15 cellular contexts compared by ENCODE assay signal in genomic region chr1:6249732-6250689, GRCh38. TPM values are rescaled to one million over a fixed set of nuclear protein-coding genes. Genes with fewer than 3 reads are reported as not detected.
DNase-seq lines count a peak whose midpoint lies in the region; ATAC-seq, FAIRE-seq and TF ChIP-seq lines count a peak whose summit lies in the region.
"Had no signal": no experiment of that assay in that cellular context is flagged by ENCODE, and none has a peak within 500 bp of the region (broad histone marks: within the 10 kb centered on the region; RNA-seq: fewer than 3 reads in every experiment).

No MANE protein-coding gene starts in this region.

- H3K27me3 ChIP-seq in Caco-2 (replicated peaks; ENCODE audit: control insufficient read depth, insufficient read depth, low read length) (no peaks in the 10 kb centered on the region), HCT116 (ENCODE audit: insufficient read depth, low read length) (no peaks in the 10 kb centered on the region), endothelial cell of umbilical vein (ENCODE audit: control insufficient read depth in 2 of 2, insufficient read depth in 2 of 2, low read length in 2 of 2) (peaks cover 3 to 10% of the 10 kb centered on the region in 2 experiments)

- H3K9ac ChIP-seq in HCT116 (ENCODE audit: low read length): no peak overlapping the region
- H3K9ac ChIP-seq in endothelial cell of umbilical vein (replicated peaks; ENCODE audit: extremely low read depth, insufficient read depth, low read length): no peak overlapping the region

- TF ChIP-seq CTCF in Caco-2 (IDR thresholded peaks at IDR 0.05; ENCODE audit: insufficient read depth in 1 of 2, low read depth in 1 of 2, low read length in 1 of 2, severe bottlenecking in 1 of 2, unreplicated experiment in 1 of 2): no peak
- TF ChIP-seq CTCF in HCT116 (IDR thresholded peaks at IDR 0.05 in 2 of 3, conservative IDR thresholded peaks at IDR 0.05 in 1 of 3; ENCODE audit: borderline replicate concordance in 1 of 3, insufficient read depth in 1 of 3, low read depth in 2 of 3, low read length in 2 of 3): no peak
- no peak for TF ChIP-seq CTCF in endothelial cell of umbilical vein (IDR thresholded peaks at IDR 0.05; ENCODE audit: extremely low read depth in 1 of 2, insufficient read depth in 1 of 2, low read depth in 1 of 2, low read length in 2 of 2)
- no peak for TF ChIP-seq CTCF in nephron progenitor cell (IDR thresholded peaks at IDR 0.05)

- DNase-seq in Caco-2: no peak
- no peak for DNase-seq in HCT116 (ENCODE audit: low read depth, low spot score)
- no peak for DNase-seq in endothelial cell of umbilical vein (ENCODE audit: low read depth, low spot score)
- DNase-seq in nephron progenitor cell: no peak
- no peak for DNase-seq in activated CD4-positive, alpha-beta T cell treated with anti-CD3 and anti-CD28 coated beads, Interleukin-2, amount 50 U/mL, for 4 hours
- DNase-seq in T1000 (lab: John Stamatoyannopoulos, UW): no peak
- no peak for DNase-seq in NCI-H128 (lab: John Stamatoyannopoulos, UW; ENCODE audit: unreplicated experiment)
- DNase-seq in germinal center (ENCODE audit: low spot score): no peak
- DNase-seq: activated CD4-positive, alpha-beta memory T cell treated with anti-CD3 and anti-CD28 coated beads, Interleukin-2, amount 10 ng/mL, durations not matched to agents 7 days and 5 days; amygdala had no signal

- H3K4me1 Mint-ChIP-seq in Caco-2 (ENCODE audit: low read depth, unreplicated experiment): no peaks in the 10 kb centered on the region
- H3K4me1 Mint-ChIP-seq in nephron progenitor cell: peaks cover 5% of the 10 kb centered on the region

- H4K20me1 ChIP-seq in HCT116 (ENCODE audit: insufficient read depth) (no peaks in the 10 kb centered on the region), endothelial cell of umbilical vein (replicated peaks; ENCODE audit: control insufficient read depth, extremely low read depth, insufficient read depth, low read length) (no peaks in the 10 kb centered on the region)

- ATAC-seq in HCT116: no peak
- ATAC-seq: gastroesophageal sphincter had no signal

- H3K9me3 Mint-ChIP-seq in Caco-2 (ENCODE audit: unreplicated experiment) (no peaks in the 10 kb centered on the region), nephron progenitor cell (no peaks in the 10 kb centered on the region)
- H3K9me3 Mint-ChIP-seq: activated CD4-positive, alpha-beta memory T cell treated with anti-CD3 and anti-CD28 coated beads, Interleukin-2, amount 10 ng/mL, durations not matched to agents 7 days and 5 days had no signal

- no peak overlapping the region for H2AFZ ChIP-seq in HCT116 (ENCODE audit: low read depth, low read length, poor library complexity, severe bottlenecking)
- no peak overlapping the region for H2AFZ ChIP-seq in endothelial cell of umbilical vein (ENCODE audit: low read depth, low read length)

- peak overlapping the region; percentile 22 for H3K4me3 ChIP-seq in Caco-2 (ENCODE audit: low read depth, low read length)
- peak overlapping the region; percentile 17 to 23; a peak in 2 of 4 replicates for H3K4me3 ChIP-seq in HCT116 (replicated peaks in 1 of 2; ENCODE audit: low read depth in 1 of 2, low read length in 2 of 2)
- H3K4me3 ChIP-seq in endothelial cell of umbilical vein (replicated peaks in 1 of 3; ENCODE audit: insufficient read depth in 1 of 3, low read depth in 1 of 3, low read length in 3 of 3): no peak overlapping the region

- dilution Hi-C loops in endothelial cell of umbilical vein (cut with MboI; ENCODE audit: extremely low pct_ligation_motif_present, low sequenced_read_pairs): no loop called here

- no peak for TF ChIP-seq RAD21 in HCT116 (IDR thresholded peaks at IDR 0.05; ENCODE audit: low read depth)

- POLR2A ChIA-PET in Caco-2 (lab: Charles Lee): no interaction called here
- POLR2A ChIA-PET in HCT116 (lab: Charles Lee): no interaction called here
- POLR2A ChIA-PET in endothelial cell of umbilical vein (lab: Charles Lee): no interaction called here

- H3K4me1 ChIP-seq in Caco-2 (0 out of 2 replicates have a peak, but pooled peaks cover 10% of the 10 kb centered on the region), HCT116 (ENCODE audit: control insufficient read depth in 1 of 2, insufficient read depth in 2 of 2, low read length in 2 of 2) (peaks cover 17 to 34% of the 10 kb centered on the region in 2 experiments; a peak in 3 of 4 replicates), endothelial cell of umbilical vein (ENCODE audit: control insufficient read depth, extremely low read depth, insufficient read depth, low read length) (peaks cover 5% of the 10 kb centered on the region)

- CTCF ChIA-PET in Caco-2 (lab: Charles Lee): interaction anchor here (0.6 to 1.1 kb wide), 3 partner anchors 11 to 215 kb away, joined by 3 to 4 read pairs (median 3); no protein-coding TSS in a partner anchor
- CTCF ChIA-PET in HCT116 (lab: Charles Lee): interaction anchor here (0.7 to 1.5 kb wide), 3 partner anchors 9 to 173 kb away, joined by 3 to 5 read pairs (median 4); partner anchors contain the start of gene ACOT7
- CTCF ChIA-PET in endothelial cell of umbilical vein (lab: Charles Lee): interaction anchor here (0.9 to 7.8 kb wide), 4 partner anchors 10 to 155 kb away, joined by 3 to 208 read pairs (median 22); partner anchors contain the start of gene GPR153

- BruUV-seq in Caco-2 (replicated peaks; lab: Mats Ljungman, UMichigan): no TSS peak
- no TSS peak for BruUV-seq in HCT116 (replicated peaks; lab: Mats Ljungman, UMichigan)
- BruUV-seq in endothelial cell of umbilical vein (replicated peaks; lab: Mats Ljungman, UMichigan): no TSS peak

- RAD21 ChIA-PET in HCT116 (lab: Charles Lee; ENCODE audit: low non-redundant PET in 1 of 2, low total read pairs in 2 of 2, uncharacterized antibody in 2 of 2, unreplicated experiment in 2 of 2): no interaction called here

- H3K36me3 ChIP-seq in Caco-2 (ENCODE audit: control insufficient read depth, insufficient read depth, low read length): no peaks in the 10 kb centered on the region
- H3K36me3 ChIP-seq in HCT116 (ENCODE audit: control insufficient read depth in 1 of 2, insufficient read depth in 2 of 2, low read length in 2 of 2): no peaks in the 10 kb centered on the region
- H3K36me3 ChIP-seq in endothelial cell of umbilical vein (ENCODE audit: control insufficient read depth in 2 of 2, extremely low read depth in 1 of 2, insufficient read depth in 2 of 2, low read length in 2 of 2): no peaks in the 10 kb centered on the region

- no peak for FAIRE-seq in endothelial cell of umbilical vein (lab: Jason Lieb, UNC)
- FAIRE-seq: GM12891 had no signal

- H3K4me2 ChIP-seq in HCT116 (ENCODE audit: low read length) (peak overlapping the region; percentile 55), endothelial cell of umbilical vein (ENCODE audit: insufficient read depth, low read length) (no peak overlapping the region)

- H3K27ac ChIP-seq in HCT116 (ENCODE audit: low read depth, low read length) (no peak overlapping the region; the same call in 1 of the 2 replicates), endothelial cell of umbilical vein (ENCODE audit: insufficient read depth, low read depth, low read length) (no peak overlapping the region)
- H3K27ac ChIP-seq: gastroesophageal sphincter had no signal

- TF ChIP-seq POLR2A in HCT116 (IDR thresholded peaks at IDR 0.05; ENCODE audit: borderline replicate concordance, extremely low read depth, insufficient read depth, insufficient read length): no peak
- TF ChIP-seq POLR2A in endothelial cell of umbilical vein (IDR thresholded peaks at IDR 0.05; ENCODE audit: low read depth, low read length): no peak

- H3K9me3 ChIP-seq in Caco-2 (no peaks in the 10 kb centered on the region), HCT116 (ENCODE audit: control insufficient read depth in 1 of 2, insufficient read depth in 1 of 2, low read depth in 1 of 2, low read length in 2 of 2) (no peaks in the 10 kb centered on the region), endothelial cell of umbilical vein (replicated peaks; ENCODE audit: control insufficient read depth, insufficient read depth, low read length) (no peaks in the 10 kb centered on the region)
- H3K9me3 ChIP-seq: gastroesophageal sphincter had no signal

- H3K79me2 ChIP-seq in HCT116 (ENCODE audit: insufficient read depth, low read length) (no peaks in the 10 kb centered on the region), endothelial cell of umbilical vein (ENCODE audit: control insufficient read depth, insufficient read depth, low read length) (no peaks in the 10 kb centered on the region)

- H3K4me3 Mint-ChIP-seq in Caco-2 (ENCODE audit: unreplicated experiment) (no peak overlapping the region), nephron progenitor cell (peak overlapping the region; percentile 28)
- H3K4me3 Mint-ChIP-seq: activated CD4-positive, alpha-beta memory T cell treated with anti-CD3 and anti-CD28 coated beads, Interleukin-2, amount 10 ng/mL, durations not matched to agents 7 days and 5 days had no signal

- H3K27ac Mint-ChIP-seq in Caco-2 (ENCODE audit: unreplicated experiment): no peak overlapping the region
- no peak overlapping the region for H3K27ac Mint-ChIP-seq in nephron progenitor cell
- H3K27ac Mint-ChIP-seq: activated CD4-positive, alpha-beta memory T cell treated with anti-CD3 and anti-CD28 coated beads, Interleukin-2, amount 10 ng/mL, durations not matched to agents 7 days and 5 days had no signal

- intact Hi-C loops in Caco-2 (cut with micrococcal nuclease; ENCODE audit: unreplicated experiment) (loop anchor here (5.0 kb wide), 1 partner anchor 242 kb away; the partner anchor contains the start of gene PLEKHG5), HCT116 (cut with micrococcal nuclease) (loop anchor here (5.0 kb wide), 1 partner anchor 957 kb away; no protein-coding TSS in a partner anchor), endothelial cell of umbilical vein (cut with micrococcal nuclease) (no loop called here)

- no peaks in the 10 kb centered on the region for H3K9me2 ChIP-seq in HCT116 (ENCODE audit: insufficient read depth)

- no peaks in the 10 kb centered on the region for H3K27me3 Mint-ChIP-seq in Caco-2 (ENCODE audit: insufficient read depth, unreplicated experiment)
- peaks cover 78% of the 10 kb centered on the region for H3K27me3 Mint-ChIP-seq in nephron progenitor cell (ENCODE audit: low read depth, poor library complexity)

- H3K9me1 ChIP-seq in endothelial cell of umbilical vein (replicated peaks; ENCODE audit: control insufficient read depth, extremely low read depth, insufficient read depth, low read length): no peaks in the 10 kb centered on the region

- H3K36me3 Mint-ChIP-seq in Caco-2 (ENCODE audit: insufficient read depth, unreplicated experiment): peaks cover 5% of the 10 kb centered on the region
- no peaks in the 10 kb centered on the region for H3K36me3 Mint-ChIP-seq in nephron progenitor cell (ENCODE audit: low read depth)

RNA-seq across cellular contexts. Expression of gene HES3, which starts 6.0 kb away (rescaled TPM):
- total RNA-seq in Caco-2 (2022) (not detected in 2 replicates), HCT116 (2021; ENCODE audit: unreplicated experiment) (not detected), endothelial cell of umbilical vein (not detected in 2 replicates)
- not detected in 2 replicates for polyA plus RNA-seq in HCT116 (2012)
- not detected in 2 replicates for polyA plus RNA-seq in endothelial cell of umbilical vein
- not detected in 2 replicates for polyA plus RNA-seq in endothelial cell of umbilical vein (2011; cell fraction: cytosol; rRNA removed)
- not detected in 2 replicates for polyA plus RNA-seq in endothelial cell of umbilical vein (2011; cell fraction: nucleus; rRNA removed)
- polyA plus RNA-seq in endothelial cell of umbilical vein (2012): not detected in 2 replicates
- not detected in 2 replicates for polyA minus RNA-seq in endothelial cell of umbilical vein
- polyA minus RNA-seq in endothelial cell of umbilical vein (2011; cell fraction: cytosol; rRNA and poly(A)+ RNA removed): not detected
- not detected in 2 replicates for polyA minus RNA-seq in endothelial cell of umbilical vein (2011; cell fraction: nucleus; rRNA and poly(A)+ RNA removed)
- total RNA-seq: activated CD4-positive, alpha-beta memory T cell treated with anti-CD3 and anti-CD28 coated beads, Interleukin-2, amount 10 ng/mL, durations not matched to agents 7 days and 5 days; cerebellum; gastroesophageal sphincter; LHCN-M2; myocyte had no signal

RNA-seq across cellular contexts. Expression of gene GPR153, which starts 10.9 kb away (rescaled TPM):
- total RNA-seq in Caco-2 (2022) (2.7 and 3.2 TPM in 2 replicates), HCT116 (2021; ENCODE audit: unreplicated experiment) (6.1 TPM), endothelial cell of umbilical vein (2.8 and 3.1 TPM in 2 replicates)
- polyA plus RNA-seq in HCT116 (2012): 3.6 and 3.9 TPM in 2 replicates
- polyA plus RNA-seq in endothelial cell of umbilical vein: 3.9 and 4.0 TPM in 2 replicates
- polyA plus RNA-seq in endothelial cell of umbilical vein (2011; cell fraction: cytosol; rRNA removed): 2.0 and 2.5 TPM in 2 replicates
- polyA plus RNA-seq in endothelial cell of umbilical vein (2011; cell fraction: nucleus; rRNA removed): 4.2 and 4.4 TPM in 2 replicates
- 3.1 and 4.7 TPM in 2 replicates for polyA plus RNA-seq in endothelial cell of umbilical vein (2012)
- polyA minus RNA-seq in endothelial cell of umbilical vein: 2.7 and 4.2 TPM in 2 replicates
- 4.0 TPM for polyA minus RNA-seq in endothelial cell of umbilical vein (2011; cell fraction: cytosol; rRNA and poly(A)+ RNA removed)
- polyA minus RNA-seq in endothelial cell of umbilical vein (2011; cell fraction: nucleus; rRNA and poly(A)+ RNA removed): 1.2 and 3.0 TPM in 2 replicates

RNA-seq across cellular contexts. Expression of gene ICMT, which starts 14.2 kb away (rescaled TPM):
- total RNA-seq in Caco-2 (2022) (73.6 and 77.6 TPM in 2 replicates), HCT116 (2021; ENCODE audit: unreplicated experiment) (70.9 TPM), endothelial cell of umbilical vein (66.4 and 66.5 TPM in 2 replicates)
- polyA plus RNA-seq in HCT116 (2012): 33.0 and 41.7 TPM in 2 replicates
- polyA plus RNA-seq in endothelial cell of umbilical vein: 35.5 and 39.2 TPM in 2 replicates
- polyA plus RNA-seq in endothelial cell of umbilical vein (2011; cell fraction: cytosol; rRNA removed): 35.0 and 38.0 TPM in 2 replicates
- 15.3 and 20.9 TPM in 2 replicates for polyA plus RNA-seq in endothelial cell of umbilical vein (2011; cell fraction: nucleus; rRNA removed)
- 36.2 and 57.3 TPM in 2 replicates for polyA plus RNA-seq in endothelial cell of umbilical vein (2012)
- 62.1 and 66.7 TPM in 2 replicates for polyA minus RNA-seq in endothelial cell of umbilical vein
- 68.8 TPM for polyA minus RNA-seq in endothelial cell of umbilical vein (2011; cell fraction: cytosol; rRNA and poly(A)+ RNA removed)
- polyA minus RNA-seq in endothelial cell of umbilical vein (2011; cell fraction: nucleus; rRNA and poly(A)+ RNA removed): 10.9 and 12.2 TPM in 2 replicates

RNA-seq across cellular contexts. Expression of gene RNF207, which starts 44.1 kb away (rescaled TPM):
- 26.1 and 27.4 TPM in 2 replicates for total RNA-seq in Caco-2 (2022)
- total RNA-seq in HCT116 (2021; ENCODE audit: unreplicated experiment): 61.2 TPM
- 28.4 and 32.1 TPM in 2 replicates for polyA plus RNA-seq in HCT116 (2012)
- total RNA-seq in endothelial cell of umbilical vein: 2.4 and 8.2 TPM in 2 replicates
- polyA plus RNA-seq in endothelial cell of umbilical vein: 3.2 and 9.6 TPM in 2 replicates
- polyA plus RNA-seq in endothelial cell of umbilical vein (2011; cell fraction: cytosol; rRNA removed): 1.0 and 1.4 TPM in 2 replicates
- 26.1 and 37.3 TPM in 2 replicates for polyA plus RNA-seq in endothelial cell of umbilical vein (2011; cell fraction: nucleus; rRNA removed)
- 4.9 and 6.1 TPM in 2 replicates for polyA plus RNA-seq in endothelial cell of umbilical vein (2012)
- polyA minus RNA-seq in endothelial cell of umbilical vein: 3.3 and 3.7 TPM in 2 replicates
- polyA minus RNA-seq in endothelial cell of umbilical vein (2011; cell fraction: cytosol; rRNA and poly(A)+ RNA removed): 7.6 TPM
- 4.1 and 7.0 TPM in 2 replicates for polyA minus RNA-seq in endothelial cell of umbilical vein (2011; cell fraction: nucleus; rRNA and poly(A)+ RNA removed)

RNA-seq across cellular contexts. Expression of gene RPL22, which starts 50.6 kb away (rescaled TPM):
- 406 and 418 TPM in 2 replicates for total RNA-seq in Caco-2 (2022)
- 456 TPM for total RNA-seq in HCT116 (2021; ENCODE audit: unreplicated experiment)
- polyA plus RNA-seq in HCT116 (2012): 563 and 639 TPM in 2 replicates
- total RNA-seq in endothelial cell of umbilical vein: 343 and 372 TPM in 2 replicates
- polyA plus RNA-seq in endothelial cell of umbilical vein: 52.2 and 71.2 TPM in 2 replicates
- 202 and 204 TPM in 2 replicates for polyA plus RNA-seq in endothelial cell of umbilical vein (2011; cell fraction: cytosol; rRNA removed)
- 46.2 and 77.5 TPM in 2 replicates for polyA plus RNA-seq in endothelial cell of umbilical vein (2011; cell fraction: nucleus; rRNA removed)
- polyA plus RNA-seq in endothelial cell of umbilical vein (2012): 955 and 1,170 TPM in 2 replicates
- 30.2 and 35.8 TPM in 2 replicates for polyA minus RNA-seq in endothelial cell of umbilical vein
- polyA minus RNA-seq in endothelial cell of umbilical vein (2011; cell fraction: cytosol; rRNA and poly(A)+ RNA removed): 58.0 TPM
- polyA minus RNA-seq in endothelial cell of umbilical vein (2011; cell fraction: nucleus; rRNA and poly(A)+ RNA removed): 26.7 and 34.6 TPM in 2 replicates

Comparison
In these comparisons a context has a peak if more than half of its experiments do, and no peak if none do; other contexts are left out.
1. H3K4me3 ChIP-seq: peak in Caco-2 (single experiment) and HCT116 (2 of 2); none in endothelial cell of umbilical vein (0 of 3).